In the genomic region with DNA sequence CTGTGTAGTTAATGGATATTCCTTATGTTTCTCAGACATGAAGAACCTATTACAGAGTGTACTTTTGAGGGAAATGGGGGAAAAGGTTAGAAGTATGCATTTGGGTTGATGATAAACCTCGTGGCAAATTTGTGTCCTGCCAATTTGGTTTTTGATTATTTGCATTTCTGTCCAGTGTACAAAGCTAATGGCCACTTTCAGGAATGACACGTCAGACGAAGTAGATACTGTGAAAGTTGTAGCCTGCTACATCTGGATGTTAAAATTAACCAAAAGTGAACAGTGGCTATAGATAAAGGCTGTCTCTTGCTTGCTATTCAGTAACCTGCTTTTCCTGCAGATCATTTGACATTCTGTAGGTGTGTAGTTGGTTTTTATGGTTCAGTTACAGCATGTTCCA, we compare ENCODE assay signal across 8 cellular contexts. TPM values are rescaled to one million over a fixed set of nuclear protein-coding genes. Genes with fewer than 3 reads are reported as not detected.
A peak's percentile ranks its signal among the peaks of the same experiment; 100 is the strongest.
DNase-seq lines count a peak whose midpoint lies in the region; ATAC-seq, FAIRE-seq and TF ChIP-seq lines count a peak whose summit lies in the region.

No MANE protein-coding gene starts in this region.

- H3K4me3 Mint-ChIP-seq in T-helper 2 cell treated with Interferon-gamma antibody and Interleukin-4, amounts not matched to agents 5 μg/mL and 100 μg/mL, for 36 hours = peak overlapping the region; percentile 87
- H3K4me3 Mint-ChIP-seq in nephron progenitor cell = peak overlapping the region; percentile 91

- peak; percentile 45 for ATAC-seq in HG03571 (IDR thresholded peaks at IDR 0.05; ENCODE audit: unreplicated experiment)
- ATAC-seq in GM18867 (IDR thresholded peaks at IDR 0.05; ENCODE audit: unreplicated experiment) = no peak

- no peaks in the 10 kb centered on the region for H3K36me3 ChIP-seq in bronchial epithelial cell (ENCODE audit: control insufficient read depth, insufficient read depth, low read length)

- no peaks in the 10 kb centered on the region for H3K27me3 Mint-ChIP-seq in T-helper 2 cell treated with Interferon-gamma antibody and Interleukin-4, amounts not matched to agents 5 μg/mL and 100 μg/mL, for 36 hours (ENCODE audit: low read depth)
- no peaks in the 10 kb centered on the region for H3K27me3 Mint-ChIP-seq in nephron progenitor cell (ENCODE audit: low read depth, poor library complexity)

- peaks cover 17% of the 10 kb centered on the region for H3K4me1 Mint-ChIP-seq in T-helper 2 cell treated with Interferon-gamma antibody and Interleukin-4, amounts not matched to agents 5 μg/mL and 100 μg/mL, for 36 hours (ENCODE audit: low read depth)
- peaks cover 36% of the 10 kb centered on the region for H3K4me1 Mint-ChIP-seq in nephron progenitor cell

- in situ Hi-C loops in G401 (cut with HindIII; ENCODE audit: low sequenced_read_pairs) = no loop called here

- FAIRE-seq in bronchial epithelial cell (lab: Jason Lieb, UNC) = no peak

- TF ChIP-seq CTCF in bronchial epithelial cell (IDR thresholded peaks at IDR 0.05; ENCODE audit: insufficient read depth, low read length, severe bottlenecking) (no peak), nephron progenitor cell (IDR thresholded peaks at IDR 0.05) (no peak)

- no peak for DNase-seq in T-helper 2 cell treated with Interferon-gamma antibody and Interleukin-4, amounts not matched to agents 5 μg/mL and 100 μg/mL, for 36 hours (ENCODE audit: low spot score)
- no peak for DNase-seq in T-helper 2 cell
- no peak for DNase-seq in bronchial epithelial cell (ENCODE audit: low read depth)
- no peak for DNase-seq in nephron progenitor cell
- no peak for DNase-seq in G401 (ENCODE audit: low spot score)
- DNase-seq in substantia nigra (lab: John Stamatoyannopoulos, UW) = no peak

- H3K27ac ChIP-seq in substantia nigra (ENCODE audit: low read depth, low read length, poor library complexity, severe bottlenecking) = no peak overlapping the region

- H3K27me3 ChIP-seq in bronchial epithelial cell (ENCODE audit: control insufficient read depth, insufficient read depth, low read length) = no peaks in the 10 kb centered on the region

- H3K4me3 ChIP-seq in bronchial epithelial cell (ENCODE audit: low read depth, low read length) = peak overlapping the region; percentile 79

- no peaks in the 10 kb centered on the region for H3K9me3 Mint-ChIP-seq in T-helper 2 cell treated with Interferon-gamma antibody and Interleukin-4, amounts not matched to agents 5 μg/mL and 100 μg/mL, for 36 hours
- H3K9me3 Mint-ChIP-seq in nephron progenitor cell = no peaks in the 10 kb centered on the region

- H3K27ac Mint-ChIP-seq in T-helper 2 cell treated with Interferon-gamma antibody and Interleukin-4, amounts not matched to agents 5 μg/mL and 100 μg/mL, for 36 hours = peak overlapping the region; percentile 79
- no peak overlapping the region for H3K27ac Mint-ChIP-seq in nephron progenitor cell

- peaks cover 9% of the 10 kb centered on the region for H3K36me3 Mint-ChIP-seq in T-helper 2 cell treated with Interferon-gamma antibody and Interleukin-4, amounts not matched to agents 5 μg/mL and 100 μg/mL, for 36 hours (ENCODE audit: low read depth)
- peaks cover 27% of the 10 kb centered on the region for H3K36me3 Mint-ChIP-seq in nephron progenitor cell (ENCODE audit: low read depth)

RNA-seq across cellular contexts. Expression of gene PRDX4, which starts 1.0 kb away (rescaled TPM):
- total RNA-seq in bronchial epithelial cell = 147 and 179 TPM in 2 replicates
- total RNA-seq in G401 (2014; rRNA removed; shearing (Covaris generic)) = 212 and 217 TPM in 2 replicates
